Comparison of ENCODE assay signal across 9 cellular contexts in genomic region chr21:42524341-42525227, GRCh38. TPM values are rescaled to one million over a fixed set of nuclear protein-coding genes. Genes with fewer than 3 reads are reported as not detected.
DNase-seq lines count a peak whose midpoint lies in the region; ATAC-seq and TF ChIP-seq lines count a peak whose summit lies in the region.
"Had no signal": no experiment of that assay in that cellular context is flagged by ENCODE, and none has a peak within 500 bp of the region (broad histone marks: within the 10 kb centered on the region; RNA-seq: fewer than 3 reads in every experiment).

No MANE protein-coding gene starts in this region.

- no peak for TF ChIP-seq CTCF in GM23338 (conservative IDR thresholded peaks at IDR 0.05; ENCODE audit: low read depth in 2 of 2)
- no peak for TF ChIP-seq CTCF in fibroblast of villous mesenchyme (IDR thresholded peaks at IDR 0.05; ENCODE audit: insufficient read depth, low read depth, low read length)
- no peak for TF ChIP-seq CTCF in progenitor cell of endocrine pancreas (IDR thresholded peaks at IDR 0.05; ENCODE audit: unreplicated experiment)

- H3K36me3 Mint-ChIP-seq in GM23338 (ENCODE audit: low read depth) (peaks cover 46% of the 10 kb centered on the region), progenitor cell of endocrine pancreas (ENCODE audit: insufficient read depth) (peaks cover 34% of the 10 kb centered on the region)

- H3K4me1 Mint-ChIP-seq in GM23338 (peaks cover 44% of the 10 kb centered on the region), progenitor cell of endocrine pancreas (ENCODE audit: low read depth) (peaks cover 37% of the 10 kb centered on the region)

- peak overlapping the region; percentile 64; the same call in 1 of the 2 replicates for H3K27ac ChIP-seq in GM23338 (ENCODE audit: low read depth)

- no peaks in the 10 kb centered on the region for H3K27me3 ChIP-seq in GM23338 (ENCODE audit: insufficient read depth)
- no peaks in the 10 kb centered on the region for H3K27me3 ChIP-seq in MG63

- peaks cover 6% of the 10 kb centered on the region; the same call in 1 of the 2 replicates for H3K36me3 ChIP-seq in GM23338 (ENCODE audit: insufficient read depth)
- H3K36me3 ChIP-seq in MG63, result no peaks in the 10 kb centered on the region

- no peaks in the 10 kb centered on the region; the same call in 1 of the 2 replicates for H4K20me1 ChIP-seq in GM23338 (replicated peaks; ENCODE audit: insufficient read depth)

- H3K4me3 ChIP-seq in GM23338, result peak overlapping the region; percentile 36
- no peak overlapping the region for H3K4me3 ChIP-seq in MG63
- peak overlapping the region; percentile 7 for H3K4me3 ChIP-seq in fibroblast of villous mesenchyme (ENCODE audit: low read depth, low read length)

- H3K9me3 Mint-ChIP-seq in GM23338, result no peaks in the 10 kb centered on the region
- H3K9me3 Mint-ChIP-seq in progenitor cell of endocrine pancreas (ENCODE audit: low read depth), result no peaks in the 10 kb centered on the region

- DNase-seq in NOMO-1 treated with DMSO at 0.1 percent for 48 hours (lab: John Stamatoyannopoulos, UW; ENCODE audit: unreplicated experiment), result peak; percentile 35
- no peak for DNase-seq in NOMO-1 treated with dmso at 0.1 percent for 144 hours (lab: John Stamatoyannopoulos, UW; ENCODE audit: unreplicated experiment)
- DNase-seq in GM23338 (ENCODE audit: low spot score), result peak; percentile 53
- peak; percentile 27 for DNase-seq in MG63
- DNase-seq in activated CD8-positive, alpha-beta memory T cell treated with anti-CD3 and anti-CD28 coated beads for 24 hours, result peak; percentile 75
- peak; percentile 69 for DNase-seq in fibroblast of villous mesenchyme (ENCODE audit: low read depth)
- DNase-seq in progenitor cell of endocrine pancreas (ENCODE audit: low spot score, unreplicated experiment), result peak; percentile 24
- DNase-seq in amniotic stem cell (lab: John Stamatoyannopoulos, UW), result no peak

- peaks cover 25% of the 10 kb centered on the region for H3K4me1 ChIP-seq in GM23338 (ENCODE audit: insufficient read depth)

- no peak overlapping the region for H2AFZ ChIP-seq in GM23338

- peaks cover 13% of the 10 kb centered on the region for H3K27me3 Mint-ChIP-seq in GM23338 (ENCODE audit: insufficient read depth, low read depth, poor library complexity)
- H3K27me3 Mint-ChIP-seq in progenitor cell of endocrine pancreas, result no peaks in the 10 kb centered on the region

- H3K79me2 ChIP-seq in GM23338 (replicated peaks; ENCODE audit: insufficient read depth), result peaks cover 30% of the 10 kb centered on the region

- no peaks in the 10 kb centered on the region for H3K9me3 ChIP-seq in MG63

- H3K4me3 Mint-ChIP-seq in GM23338 (peak overlapping the region; percentile 66), progenitor cell of endocrine pancreas (ENCODE audit: low read depth) (peak overlapping the region; percentile 51)

- H3K9me2 ChIP-seq in GM23338 (ENCODE audit: insufficient read depth), result no peaks in the 10 kb centered on the region

- H3K27ac Mint-ChIP-seq in GM23338, result peak overlapping the region; percentile 65
- peak overlapping the region; percentile 98 for H3K27ac Mint-ChIP-seq in progenitor cell of endocrine pancreas

- H3K4me2 ChIP-seq in GM23338, result peak overlapping the region; percentile 73

- peak; percentile 79 for ATAC-seq in GM23338

- peaks cover 3% of the 10 kb centered on the region; the same call in 1 of the 2 replicates for H3F3A ChIP-seq in GM23338 (replicated peaks; ENCODE audit: low read depth)

TF ChIP-seq in GM23338, 12 proteins besides CTCF, POLR2A, EP300 and RAD21:
- TF ChIP-seq EZH2 (IDR thresholded peaks at IDR 0.05; ENCODE audit: low read depth, unreplicated experiment), result no peak
- no peak for TF ChIP-seq NANOG (IDR thresholded peaks at IDR 0.05; ENCODE audit: borderline replicate concordance)
- no peak for TF ChIP-seq STAT1 (IDR thresholded peaks at IDR 0.05; ENCODE audit: unreplicated experiment)
- TF ChIP-seq JUNB (IDR thresholded peaks at IDR 0.05; ENCODE audit: unreplicated experiment), result no peak
- TF ChIP-seq ZNF331 (CRISPR knock-in tag; IDR thresholded peaks at IDR 0.05; ENCODE audit: low read depth), result no peak
- peak; percentile 49; the same call in 1 of the 2 replicates for TF ChIP-seq CREB1 (CRISPR knock-in tag; IDR thresholded peaks at IDR 0.05; ENCODE audit: low read depth)
- no peak for TF ChIP-seq ZNF462 (CRISPR knock-in tag; IDR thresholded peaks at IDR 0.05)

RNA-seq across cellular contexts. Expression of gene SLC37A1, which starts 10.9 kb away (rescaled TPM):
- 25.2 and 30.3 TPM in 2 replicates for total RNA-seq in GM23338 (2014; rRNA removed; shearing (Covaris generic))
- polyA plus RNA-seq in GM23338 (2016; fragmentation: Nextera tagmentation; extraction: Ambion mirVana), result 11.0 and 14.0 TPM in 2 replicates
- 2.1 and 5.0 TPM in 2 replicates for total RNA-seq in MG63 (2014; rRNA removed; shearing (Covaris generic); ENCODE audit: low replicate concordance)
- 0.97 and 1.7 TPM in 2 replicates for total RNA-seq in fibroblast of villous mesenchyme
- total RNA-seq in progenitor cell of endocrine pancreas, result 58.4 and 60.2 TPM in 2 replicates

RNA-seq across cellular contexts. Expression of gene RSPH1, which starts 28.6 kb away (rescaled TPM):
- total RNA-seq in GM23338 (2014; rRNA removed; shearing (Covaris generic)), result 0.12 TPM in 1 of 2 replicates, not detected in the other
- polyA plus RNA-seq in GM23338 (2016; fragmentation: Nextera tagmentation; extraction: Ambion mirVana), result 0.23 and 1.4 TPM in 2 replicates
- total RNA-seq in MG63 (2014; rRNA removed; shearing (Covaris generic); ENCODE audit: low replicate concordance), result not detected in 2 replicates
- total RNA-seq in fibroblast of villous mesenchyme, result not detected in 2 replicates
- total RNA-seq in progenitor cell of endocrine pancreas, result 4.4 and 7.1 TPM in 2 replicates
- total RNA-seq: dermis microvascular lymphatic vessel endothelial cell had no signal

Comparison
In these comparisons a context has a peak if more than half of its experiments do, and no peak if none do; other contexts are left out.
1. DNase-seq: peak in NOMO-1 treated with DMSO at 0.1 percent for 48 hours (single experiment), GM23338 (single experiment), MG63 (single experiment), activated CD8-positive, alpha-beta memory T cell treated with anti-CD3 and anti-CD28 coated beads for 24 hours (single experiment), fibroblast of villous mesenchyme (single experiment) and progenitor cell of endocrine pancreas (single experiment); none in NOMO-1 treated with dmso at 0.1 percent for 144 hours (single experiment) and amniotic stem cell (single experiment).